In the genomic region with DNA sequence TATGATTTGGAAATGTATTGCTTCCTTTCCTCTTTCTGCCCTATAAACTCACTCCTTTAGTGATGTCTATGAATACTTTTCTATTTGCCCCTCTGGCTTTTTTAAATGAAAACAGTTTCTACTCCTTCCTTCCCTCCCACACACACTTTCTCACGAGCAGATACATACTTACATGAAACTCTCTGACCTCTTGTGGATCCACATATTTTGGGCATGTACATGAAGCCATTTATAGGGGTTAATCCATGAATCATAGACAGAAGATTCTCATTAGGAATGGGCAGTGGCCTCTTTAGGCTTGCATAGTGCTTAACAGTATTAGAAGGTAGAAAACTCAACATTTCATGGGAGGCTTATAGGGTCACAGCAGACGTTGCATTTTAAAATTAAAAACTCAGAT, we compare ENCODE assay signal across 16 cellular contexts. TPM values are rescaled to one million over a fixed set of nuclear protein-coding genes. Genes with fewer than 3 reads are reported as not detected.
DNase-seq lines count a peak whose midpoint lies in the region; ATAC-seq and TF ChIP-seq lines count a peak whose summit lies in the region.
"Had no signal": no experiment of that assay in that cellular context is flagged by ENCODE, and none has a peak within 500 bp of the region (broad histone marks: within the 10 kb centered on the region; RNA-seq: fewer than 3 reads in every experiment).

No MANE protein-coding gene starts in this region.

- H3K9me1 ChIP-seq in IMR-90 (ENCODE audit: insufficient read depth, low read length) = peaks cover 26% of the 10 kb centered on the region

- peak overlapping the region; percentile 87; the same call in 1 of the 2 replicates for H3K56ac ChIP-seq in IMR-90 (ENCODE audit: extremely low read depth, insufficient read depth, low read length)

- H4K5ac ChIP-seq in IMR-90 (ENCODE audit: low read depth, low read length) = peak overlapping the region; percentile 91

- no peaks in the 10 kb centered on the region for H3K27me3 Mint-ChIP-seq in nephron (ENCODE audit: low read depth)
- peaks cover 20% of the 10 kb centered on the region for H3K27me3 Mint-ChIP-seq in activated CD4-positive, alpha-beta T cell treated with anti-CD3 and anti-CD28 coated beads, Interleukin-2, amount 10 ng/mL, durations not matched to agents 24 days and 14 days
- peaks cover 6 to 27% (median 22%) of the 10 kb centered on the region in 5 donors for H3K27me3 Mint-ChIP-seq in naive thymus-derived CD8-positive, alpha-beta T cell

- H3K9me3 ChIP-seq in AG04450 (ENCODE audit: control insufficient read depth, insufficient read depth, low read length) (no peaks in the 10 kb centered on the region), IMR-90 (ENCODE audit: control insufficient read depth, insufficient read depth, low read length) (no peaks in the 10 kb centered on the region)
- H3K9me3 ChIP-seq: transverse colon had no signal

- H3K9me3 Mint-ChIP-seq in nephron = no peaks in the 10 kb centered on the region
- no peaks in the 10 kb centered on the region for H3K9me3 Mint-ChIP-seq in activated CD4-positive, alpha-beta T cell treated with anti-CD3 and anti-CD28 coated beads, Interleukin-2, amount 10 ng/mL, durations not matched to agents 24 days and 14 days
- no peaks in the 10 kb centered on the region for H3K9me3 Mint-ChIP-seq in naive thymus-derived CD8-positive, alpha-beta T cell
- H3K9me3 Mint-ChIP-seq: activated T-helper 17 cell treated with anti-CD3 and anti-CD28 coated beads, Interleukin-2, amount 50 U/mL, for 72 hours; brain; neural crest cell had no signal

- peak overlapping the region; percentile 88 for H4K91ac ChIP-seq in IMR-90 (ENCODE audit: insufficient read depth, low read depth, low read length)

- peak; percentile 31 for TF ChIP-seq RAD21 in IMR-90 (IDR thresholded peaks at IDR 0.05; ENCODE audit: low read length)

- H3K4me3 Mint-ChIP-seq in nephron = no peak overlapping the region
- no peak overlapping the region for H3K4me3 Mint-ChIP-seq in activated CD4-positive, alpha-beta T cell treated with anti-CD3 and anti-CD28 coated beads, Interleukin-2, amount 10 ng/mL, durations not matched to agents 24 days and 14 days
- no peak overlapping the region for H3K4me3 Mint-ChIP-seq in naive thymus-derived CD8-positive, alpha-beta T cell
- H3K4me3 Mint-ChIP-seq: activated T-helper 17 cell treated with anti-CD3 and anti-CD28 coated beads, Interleukin-2, amount 50 U/mL, for 72 hours; brain; neural crest cell had no signal

- intact Hi-C loops in IMR-90 (cut with micrococcal nuclease) = no loop called here
- intact Hi-C loops in activated CD4-positive, alpha-beta T cell treated with anti-CD3 and anti-CD28 coated beads, Interleukin-2, amount 10 ng/mL, durations not matched to agents 24 days and 14 days (cut with micrococcal nuclease) = no loop called here

- H2BK20ac ChIP-seq in IMR-90 (ENCODE audit: low read depth, low read length) = peak overlapping the region; percentile 96

- peak overlapping the region; percentile 96 for H3K23ac ChIP-seq in IMR-90 (ENCODE audit: low read depth, low read length)

- POLR2A ChIA-PET in AG04450 (lab: Yijun Ruan, JAX) (interaction anchor here (1.0 kb wide), 1 partner anchor 15 kb away, joined by 3 read pairs; no protein-coding TSS in a partner anchor), IMR-90 (lab: Charles Lee; ENCODE audit: unreplicated experiment) (no interaction called here)
- POLR2A ChIA-PET in naive thymus-derived CD8-positive, alpha-beta T cell (lab: Charles Lee) = no interaction called here

- peak; percentile 54 for ATAC-seq in IMR-90 (ENCODE audit: low read depth)
- no peak for ATAC-seq in naive thymus-derived CD8-positive, alpha-beta T cell
- ATAC-seq: activated T-helper 17 cell treated with anti-CD3 and anti-CD28 coated beads, Interleukin-2, amount 50 U/mL, for 72 hours; Panc1 had no signal

- H2AK5ac ChIP-seq in IMR-90 (ENCODE audit: low read depth, low read length) = peak overlapping the region; percentile 92; the same call in 1 of the 2 replicates

- H3K27me3 ChIP-seq in AG04450 (ENCODE audit: control insufficient read depth, insufficient read depth, low read length) (no peaks in the 10 kb centered on the region), IMR-90 (ENCODE audit: control insufficient read depth, insufficient read depth, low read length) (no peaks in the 10 kb centered on the region)

- BruUV-seq in IMR-90 (replicated peaks; lab: Mats Ljungman, UMichigan) = no TSS peak

- no CpG with 5 or more reads among the region's 2 CpGs for WGBS in IMR-90 (ENCODE audit: extremely low coverage in 2 of 2, insufficient read length in 1 of 2), 2 experiments

- peak overlapping the region; percentile 41; the same call in 1 of the 2 replicates for H3K4me2 ChIP-seq in IMR-90 (ENCODE audit: low read depth, low read length)

- dilution Hi-C loops in IMR-90 (cut with HindIII; ENCODE audit: low sequenced_read_pairs, unreplicated experiment) = no loop called here

- no peak for TF ChIP-seq CTCF in AG04450 (IDR thresholded peaks at IDR 0.05; ENCODE audit: low read depth, low read length)
- no peak for TF ChIP-seq CTCF in IMR-90 (conservative IDR thresholded peaks at IDR 0.05; ENCODE audit: low read depth, low read length)
- TF ChIP-seq CTCF in choroid plexus epithelial cell (conservative IDR thresholded peaks at IDR 0.05; ENCODE audit: low read depth, low read length) = no peak
- no peak for TF ChIP-seq CTCF in nephron (IDR thresholded peaks at IDR 0.05; ENCODE audit: unreplicated experiment in 3 of 3)

- peak overlapping the region; percentile 69 for H2BK15ac ChIP-seq in IMR-90 (ENCODE audit: low read depth, low read length)

- H3K27ac ChIP-seq in AG04450 (ENCODE audit: low read depth, low read length) = peak overlapping the region; percentile 98
- H3K27ac ChIP-seq in IMR-90 (ENCODE audit: insufficient read depth, low read length) = peak overlapping the region; percentile 90

- peaks cover 52% of the 10 kb centered on the region for H3K4me1 Mint-ChIP-seq in nephron
- H3K4me1 Mint-ChIP-seq in activated CD4-positive, alpha-beta T cell treated with anti-CD3 and anti-CD28 coated beads, Interleukin-2, amount 10 ng/mL, durations not matched to agents 24 days and 14 days = no peaks in the 10 kb centered on the region
- H3K4me1 Mint-ChIP-seq in naive thymus-derived CD8-positive, alpha-beta T cell = no peaks in the 10 kb centered on the region
- H3K4me1 Mint-ChIP-seq: activated T-helper 17 cell treated with anti-CD3 and anti-CD28 coated beads, Interleukin-2, amount 50 U/mL, for 72 hours had no signal

- H3K4ac ChIP-seq in IMR-90 (ENCODE audit: low read depth, low read length) = peak overlapping the region; percentile 98

- peak overlapping the region; percentile 95 for H2BK120ac ChIP-seq in IMR-90 (ENCODE audit: low read depth, low read length)

- peak overlapping the region; percentile 28 for H3K14ac ChIP-seq in IMR-90 (replicated peaks; ENCODE audit: low read depth, low read length)

- H3K79me1 ChIP-seq in IMR-90 (ENCODE audit: low read depth in 1 of 2, low read length in 2 of 2) = peaks cover 2 to 24% of the 10 kb centered on the region in 2 experiments; a peak in 3 of 4 replicates

- H3K27ac Mint-ChIP-seq in nephron = peak overlapping the region; percentile 18 to 86 (median 73)
- no peak overlapping the region for H3K27ac Mint-ChIP-seq in activated CD4-positive, alpha-beta T cell treated with anti-CD3 and anti-CD28 coated beads, Interleukin-2, amount 10 ng/mL, durations not matched to agents 24 days and 14 days
- no peak overlapping the region for H3K27ac Mint-ChIP-seq in naive thymus-derived CD8-positive, alpha-beta T cell
- H3K27ac Mint-ChIP-seq: activated T-helper 17 cell treated with anti-CD3 and anti-CD28 coated beads, Interleukin-2, amount 50 U/mL, for 72 hours had no signal

- in situ Hi-C loops in IMR-90 (cut with MboI; ENCODE audit: low sequenced_read_pairs) = loop anchor here (5.0 kb wide), 1 partner anchor 34 kb away; no protein-coding TSS in a partner anchor

- H3K4me3 ChIP-seq in AG04450 (ENCODE audit: low read depth, low read length) = no peak overlapping the region
- no peak overlapping the region for H3K4me3 ChIP-seq in IMR-90 (ENCODE audit: insufficient read depth, low read depth, low read length)
- H3K4me3 ChIP-seq in choroid plexus epithelial cell (ENCODE audit: low read depth, low read length) = no peak overlapping the region
- H3K4me3 ChIP-seq: transverse colon had no signal

- peak overlapping the region; percentile 64 to 89 for H4K8ac ChIP-seq in IMR-90 (ENCODE audit: low read depth in 2 of 2, low read length in 2 of 2)

- no peaks in the 10 kb centered on the region for H3K36me3 Mint-ChIP-seq in nephron (ENCODE audit: low read depth)
- no peaks in the 10 kb centered on the region for H3K36me3 Mint-ChIP-seq in activated CD4-positive, alpha-beta T cell treated with anti-CD3 and anti-CD28 coated beads, Interleukin-2, amount 10 ng/mL, durations not matched to agents 24 days and 14 days (ENCODE audit: low read depth)
- H3K36me3 Mint-ChIP-seq in naive thymus-derived CD8-positive, alpha-beta T cell = no peaks in the 10 kb centered on the region
- H3K36me3 Mint-ChIP-seq: brain had no signal

- peak overlapping the region; percentile 95 for H3K18ac ChIP-seq in IMR-90 (ENCODE audit: low read depth, low read length)

- no peaks in the 10 kb centered on the region for H3K36me3 ChIP-seq in IMR-90 (ENCODE audit: control insufficient read depth, insufficient read depth, low read length)
- H3K36me3 ChIP-seq: transverse colon had no signal

- DNase-seq in AG04450 (ENCODE audit: low read depth, low spot score) (peak; percentile 86), IMR-90 (peak; percentile 98), choroid plexus epithelial cell (ENCODE audit: low read depth) (peak; percentile 80), NCI-H2227 (lab: John Stamatoyannopoulos, UW; ENCODE audit: unreplicated experiment) (no peak)
- no peak for DNase-seq in activated CD4-positive, alpha-beta T cell treated with anti-CD3 and anti-CD28 coated beads, Interleukin-2, amount 10 ng/mL, durations not matched to agents 24 days and 14 days
- no peak for DNase-seq in naive thymus-derived CD8-positive, alpha-beta T cell
- no peak for DNase-seq in activated CD4-positive, alpha-beta T cell treated with anti-CD3 and anti-CD28 coated beads, Interleukin-2, amount 50 U/mL, for 1 hour
- DNase-seq: activated CD4-positive, alpha-beta T cell treated with anti-CD3 and anti-CD28 coated beads, Interleukin-2, amount 50 U/mL, for 48 hours; NCI-H1436; T-helper 2 cell; transverse colon had no signal

- peak overlapping the region; percentile 91 for H2AK9ac ChIP-seq in IMR-90 (replicated peaks; ENCODE audit: low read depth, low read length, poor library complexity)

- peaks cover 30% of the 10 kb centered on the region for H3K4me1 ChIP-seq in IMR-90 (ENCODE audit: control insufficient read depth, insufficient read depth, low read length)

- H4K20me1 ChIP-seq in IMR-90 (ENCODE audit: insufficient read depth, low read length) = no peaks in the 10 kb centered on the region

- CTCF ChIA-PET in AG04450 (lab: Charles Lee) (no interaction called here), IMR-90 (lab: Yijun Ruan, JAX) (interaction anchor here (0.9 kb wide), 1 partner anchor 12 kb away, joined by 3 read pairs; no protein-coding TSS in a partner anchor)

- H3K9ac ChIP-seq in IMR-90 (ENCODE audit: low read depth, low read length) = peak overlapping the region; percentile 51; the same call in 1 of the 2 replicates

- H2AFZ ChIP-seq in IMR-90 (replicated peaks; ENCODE audit: low read length, poor library complexity) = no peak overlapping the region

- H2BK5ac ChIP-seq in IMR-90 (ENCODE audit: low read depth, low read length, poor library complexity, severe bottlenecking) = peak overlapping the region; percentile 94

- peak; percentile 50; the same call in 1 of the 2 replicates for TF ChIP-seq POLR2A in IMR-90 (IDR thresholded peaks at IDR 0.05; ENCODE audit: low read depth, low read length)

RNA-seq across cellular contexts. Expression of a gene that starts 24.8 kb away (rescaled TPM):
- polyA plus RNA-seq in AG04450 (2011; rRNA removed) (122 and 176 TPM in 2 replicates), IMR-90 (2012; rRNA removed) (56.5 and 62.9 TPM in 2 replicates)
- polyA minus RNA-seq in AG04450 (2011; rRNA and poly(A)+ RNA removed) = 29.4 and 37.9 TPM in 2 replicates
- 43.4 and 82.8 TPM in 2 replicates for total RNA-seq in IMR-90 (2012; rRNA removed)
- 9.9 and 21.7 TPM in 2 replicates for polyA plus RNA-seq in IMR-90 (2012; cell fraction: cytosol; rRNA removed)
- 2.4 and 19.8 TPM in 2 replicates for polyA plus RNA-seq in IMR-90 (2012; cell fraction: nucleus; rRNA removed; ENCODE audit: low replicate concordance)
- total RNA-seq in activated CD4-positive, alpha-beta T cell treated with anti-CD3 and anti-CD28 coated beads, Interleukin-2, amount 10 ng/mL, durations not matched to agents 24 days and 14 days = 29.7 and 30.0 TPM in 2 replicates
- 10 to 100 TPM; 36.1 to 36.4 TPM for total RNA-seq in naive thymus-derived CD8-positive, alpha-beta T cell
- 10 to 100 TPM; 88.9 to 96.1 (median 90.5) TPM for polyA plus RNA-seq in naive thymus-derived CD8-positive, alpha-beta T cell

RNA-seq across cellular contexts. Expression of a gene that starts 24.9 kb away (rescaled TPM):
- 11.0 and 16.3 TPM in 2 replicates for polyA plus RNA-seq in AG04450 (2011; rRNA removed)
- 7.0 and 7.6 TPM in 2 replicates for polyA minus RNA-seq in AG04450 (2011; rRNA and poly(A)+ RNA removed)
- total RNA-seq in IMR-90 (2012; rRNA removed) = 6.5 and 16.1 TPM in 2 replicates
- polyA plus RNA-seq in IMR-90 (2012; rRNA removed) = 8.8 and 9.1 TPM in 2 replicates
- 2.5 and 4.2 TPM in 2 replicates for polyA plus RNA-seq in IMR-90 (2012; cell fraction: cytosol; rRNA removed)
- polyA plus RNA-seq in IMR-90 (2012; cell fraction: nucleus; rRNA removed; ENCODE audit: low replicate concordance) = 3.7 and 5.7 TPM in 2 replicates
- total RNA-seq in activated CD4-positive, alpha-beta T cell treated with anti-CD3 and anti-CD28 coated beads, Interleukin-2, amount 10 ng/mL, durations not matched to agents 24 days and 14 days = 18.6 and 20.5 TPM in 2 replicates
- 10 to 100 TPM; 33.0 to 40.1 TPM for total RNA-seq in naive thymus-derived CD8-positive, alpha-beta T cell
- polyA plus RNA-seq in naive thymus-derived CD8-positive, alpha-beta T cell = 10 to 100 TPM; 16.2 to 32.2 (median 26.0) TPM

Comparison
In these comparisons a context has a peak if more than half of its experiments do, and no peak if none do; other contexts are left out.
1. DNase-seq: peak in AG04450 (single experiment), IMR-90 (single experiment) and choroid plexus epithelial cell (single experiment); none in activated CD4-positive, alpha-beta T cell treated with anti-CD3 and anti-CD28 coated beads, Interleukin-2, amount 10 ng/mL, durations not matched to agents 24 days and 14 days (single experiment), naive thymus-derived CD8-positive, alpha-beta T cell (0 of 10), NCI-H2227 (single experiment) and activated CD4-positive, alpha-beta T cell treated with anti-CD3 and anti-CD28 coated beads, Interleukin-2, amount 50 U/mL, for 1 hour (single experiment).
2. H3K27ac Mint-ChIP-seq: peak in nephron (3 of 3); none in activated CD4-positive, alpha-beta T cell treated with anti-CD3 and anti-CD28 coated beads, Interleukin-2, amount 10 ng/mL, durations not matched to agents 24 days and 14 days (single experiment) and naive thymus-derived CD8-positive, alpha-beta T cell (0 of 10).